Comparison of ENCODE assay signal across 1 cellular context in genomic region chr1:3732747-3733602, GRCh38.
TF ChIP-seq lines count a peak whose summit lies in the region.

No MANE protein-coding gene starts in this region.

TF ChIP-seq in HepG2, 621 proteins besides CTCF, POLR2A, EP300 and RAD21 (continued from another document and continues in another):
- TF ChIP-seq DZIP1 (CRISPR knock-in tag; IDR thresholded peaks at IDR 0.05) (0 out of 2 replicates have a peak, but pooled peaks have one; percentile 51), RBM39 (IDR thresholded peaks at IDR 0.05; ENCODE audit: low read depth, low read length, poor library complexity, severe bottlenecking) (no peak), ZNF503 (CRISPR knock-in tag; IDR thresholded peaks at IDR 0.05) (no peak), ZNF720 (CRISPR knock-in tag; IDR thresholded peaks at IDR 0.05) (no peak), ZFP90 (CRISPR knock-in tag; IDR thresholded peaks at IDR 0.05; ENCODE audit: borderline replicate concordance) (no peak), FUBP1 (CRISPR knock-in tag; IDR thresholded peaks at IDR 0.05; ENCODE audit: borderline replicate concordance) (no peak), ZNF766 (CRISPR knock-in tag; IDR thresholded peaks at IDR 0.05; ENCODE audit: borderline replicate concordance) (no peak), HMG20A (CRISPR knock-in tag; IDR thresholded peaks at IDR 0.05; ENCODE audit: borderline replicate concordance) (no peak), PREB (CRISPR knock-in tag; IDR thresholded peaks at IDR 0.05) (no peak), ZNF674 (CRISPR knock-in tag; IDR thresholded peaks at IDR 0.05; ENCODE audit: low read depth) (no peak), ZBTB20 (CRISPR knock-in tag; IDR thresholded peaks at IDR 0.05; ENCODE audit: borderline replicate concordance, low read depth) (no peak), ZNF780A (CRISPR knock-in tag; IDR thresholded peaks at IDR 0.05) (no peak), ZNF530 (CRISPR knock-in tag; IDR thresholded peaks at IDR 0.05; ENCODE audit: low read depth) (no peak), ZNF788 (CRISPR knock-in tag; IDR thresholded peaks at IDR 0.05; ENCODE audit: borderline replicate concordance) (peak; percentile 38; the same call in 1 of the 2 replicates), DDIT3 (CRISPR knock-in tag; IDR thresholded peaks at IDR 0.05) (no peak), FOXO1 (CRISPR knock-in tag; IDR thresholded peaks at IDR 0.05) (no peak), BATF2 (CRISPR knock-in tag; IDR thresholded peaks at IDR 0.05) (no peak), ZSCAN21 (CRISPR knock-in tag; IDR thresholded peaks at IDR 0.05; ENCODE audit: borderline replicate concordance) (no peak), RARA (CRISPR knock-in tag; IDR thresholded peaks at IDR 0.05) (no peak), ZBTB44 (CRISPR knock-in tag; IDR thresholded peaks at IDR 0.05) (no peak), EZH2 (conservative IDR thresholded peaks at IDR 0.05; ENCODE audit: low read depth, low read length) (no peak), KLF16 (CRISPR knock-in tag; IDR thresholded peaks at IDR 0.05) (no peak), ZNF614 (CRISPR knock-in tag; IDR thresholded peaks at IDR 0.05; ENCODE audit: borderline replicate concordance) (no peak), U2AF1 (optimal IDR thresholded peaks at IDR 0.05; ENCODE audit: low read depth, low read length) (peak; percentile 10), ZNF30 (CRISPR knock-in tag; IDR thresholded peaks at IDR 0.05) (no peak), ZNF430 (CRISPR knock-in tag; IDR thresholded peaks at IDR 0.05) (0 out of 2 replicates have a peak, but pooled peaks have one; percentile 18), TAF15 (IDR thresholded peaks at IDR 0.05; ENCODE audit: low read depth, low read length, poor library complexity, severe bottlenecking) (no peak), KAT8 (CRISPR knock-in tag; IDR thresholded peaks at IDR 0.05) (no peak), ZNF574 (CRISPR knock-in tag; IDR thresholded peaks at IDR 0.05) (no peak), ZNF839 (CRISPR knock-in tag; IDR thresholded peaks at IDR 0.05; ENCODE audit: borderline replicate concordance) (no peak), TSC22D2 (CRISPR knock-in tag; IDR thresholded peaks at IDR 0.05; ENCODE audit: borderline replicate concordance) (no peak), BCL3 (CRISPR knock-in tag; IDR thresholded peaks at IDR 0.05) (0 out of 2 replicates have a peak, but pooled peaks have one; percentile 49), KMT2A (CRISPR knock-in tag; IDR thresholded peaks at IDR 0.05) (0 out of 2 replicates have a peak, but pooled peaks have one; percentile 4), POLR2AphosphoS5 (IDR thresholded peaks at IDR 0.05; ENCODE audit: low read depth, low read length) (no peak; the same call in 1 of the 2 replicates), SYNCRIP (IDR thresholded peaks at IDR 0.05; ENCODE audit: insufficient read depth, low read depth, low read length) (no peak), MZF1 (CRISPR knock-in tag; IDR thresholded peaks at IDR 0.05; ENCODE audit: borderline replicate concordance) (no peak), ZNF790 (CRISPR knock-in tag; IDR thresholded peaks at IDR 0.05; ENCODE audit: borderline replicate concordance) (no peak), TP53 (CRISPR knock-in tag; conservative IDR thresholded peaks at IDR 0.05) (no peak), NR2F2 (IDR thresholded peaks at IDR 0.05; ENCODE audit: borderline replicate concordance, low read depth) (no peak), CREB3 (CRISPR knock-in tag; IDR thresholded peaks at IDR 0.05) (no peak), ZNF143 (CRISPR knock-in tag; IDR thresholded peaks at IDR 0.05) (no peak), AKAP8 (CRISPR knock-in tag; IDR thresholded peaks at IDR 0.05) (no peak), ZHX1 (CRISPR knock-in tag; IDR thresholded peaks at IDR 0.05; ENCODE audit: low read depth) (peak; percentile 16; the same call in 1 of the 2 replicates), MIXL1 (CRISPR knock-in tag; IDR thresholded peaks at IDR 0.05) (no peak), SMAD9 (CRISPR knock-in tag; IDR thresholded peaks at IDR 0.05) (no peak), NAIF1 (CRISPR knock-in tag; IDR thresholded peaks at IDR 0.05; ENCODE audit: borderline replicate concordance) (0 out of 2 replicates have a peak, but pooled peaks have one; percentile 24), SALL1 (CRISPR knock-in tag; IDR thresholded peaks at IDR 0.05) (no peak), TGIF2 (CRISPR knock-in tag; IDR thresholded peaks at IDR 0.05) (no peak), ZNF776 (CRISPR knock-in tag; IDR thresholded peaks at IDR 0.05) (0 out of 2 replicates have a peak, but pooled peaks have one; percentile 39)
